ENCODE assay signal across 8 cellular contexts in the genomic region with DNA sequence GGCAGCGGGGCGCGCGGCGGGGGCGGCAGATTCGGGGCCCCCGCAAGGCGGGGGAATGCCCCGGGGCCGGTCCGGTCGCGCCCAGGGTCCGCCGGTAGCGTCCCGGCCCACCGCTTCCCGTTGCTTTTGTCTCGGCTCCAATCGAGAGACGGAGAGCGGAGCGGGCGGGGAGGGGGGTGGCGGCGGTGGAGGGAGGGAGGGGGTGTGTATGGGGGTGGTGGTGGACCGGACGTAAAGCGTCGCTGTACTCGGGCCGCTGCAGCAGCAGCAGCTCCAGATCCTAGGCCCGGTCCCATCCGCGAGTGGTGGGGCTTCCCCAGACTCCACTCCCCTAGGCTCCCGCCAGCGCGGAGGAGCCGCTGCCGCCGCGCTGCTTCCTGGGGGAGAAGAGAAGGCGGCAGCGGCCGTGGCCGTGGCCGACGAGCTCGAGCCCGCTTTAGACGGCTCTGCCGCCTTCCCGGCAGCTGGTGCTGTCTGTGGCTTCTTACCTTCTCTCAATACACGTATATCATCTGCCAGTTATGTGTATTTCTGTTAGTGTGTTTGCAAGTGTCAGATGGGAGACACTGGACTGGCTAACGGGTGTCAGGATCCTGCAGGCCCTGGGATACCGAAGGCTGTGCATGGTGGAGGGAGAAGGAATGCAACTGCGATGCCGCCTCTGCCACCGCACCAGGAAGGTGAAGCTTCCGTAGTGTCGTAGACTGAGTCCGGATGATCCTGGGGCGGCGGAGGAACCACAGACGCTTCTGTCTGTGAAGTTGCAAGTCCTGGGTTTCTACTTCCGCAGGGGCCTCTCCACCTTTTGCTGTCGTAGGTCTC. TPM values are rescaled to one million over a fixed set of nuclear protein-coding genes. Genes with fewer than 3 reads are reported as not detected.
A peak's percentile ranks its signal among the peaks of the same experiment; 100 is the strongest.
DNase-seq lines count a peak whose midpoint lies in the region; ATAC-seq and TF ChIP-seq lines count a peak whose summit lies in the region.

No MANE protein-coding gene starts in this region.

- H3K36me3 ChIP-seq in GM23338 (ENCODE audit: insufficient read depth): no peaks in the 10 kb centered on the region
- peaks cover 79% of the 10 kb centered on the region for H3K36me3 ChIP-seq in Karpas-422 (ENCODE audit: insufficient read depth, low read length)
- peaks cover 0 to 23% (median 9%) of the 10 kb centered on the region in 4 donors for H3K36me3 ChIP-seq in upper lobe of left lung

- H3K4me1 Mint-ChIP-seq in GM23338: peaks cover 44% of the 10 kb centered on the region
- peaks cover 39% of the 10 kb centered on the region for H3K4me1 Mint-ChIP-seq in activated naive CD8-positive, alpha-beta T cell treated with anti-CD3 and anti-CD28 coated beads, Interleukin-2, amount 10 ng/mL, durations not matched to agents 7 days and 5 days

- no peaks in the 10 kb centered on the region; the same call in 2 of the 3 replicates for H3K9me3 Mint-ChIP-seq in GM23338
- H3K9me3 Mint-ChIP-seq in activated naive CD8-positive, alpha-beta T cell treated with anti-CD3 and anti-CD28 coated beads, Interleukin-2, amount 10 ng/mL, durations not matched to agents 7 days and 5 days: no peaks in the 10 kb centered on the region

- WGBS in upper lobe of left lung, 2 donors: 0% methylated on average over 21 to 24 of the region's 69 CpGs

- peaks cover 8% of the 10 kb centered on the region for H3K27me3 Mint-ChIP-seq in GM23338 (ENCODE audit: insufficient read depth, low read depth, poor library complexity)
- no peaks in the 10 kb centered on the region for H3K27me3 Mint-ChIP-seq in activated naive CD8-positive, alpha-beta T cell treated with anti-CD3 and anti-CD28 coated beads, Interleukin-2, amount 10 ng/mL, durations not matched to agents 7 days and 5 days

- H3F3A ChIP-seq in GM23338 (replicated peaks; ENCODE audit: low read depth): 0 out of 2 replicates have a peak, but pooled peaks cover 3% of the 10 kb centered on the region

- H3K36me3 Mint-ChIP-seq in GM23338 (ENCODE audit: low read depth): peaks cover 35% of the 10 kb centered on the region
- peaks cover 34% of the 10 kb centered on the region for H3K36me3 Mint-ChIP-seq in activated naive CD8-positive, alpha-beta T cell treated with anti-CD3 and anti-CD28 coated beads, Interleukin-2, amount 10 ng/mL, durations not matched to agents 7 days and 5 days

- H4K20me1 ChIP-seq in GM23338 (replicated peaks; ENCODE audit: insufficient read depth) (peaks cover 21% of the 10 kb centered on the region; the same call in 1 of the 2 replicates), Karpas-422 (ENCODE audit: insufficient read depth, low read depth, low read length) (no peaks in the 10 kb centered on the region)

- TF ChIP-seq CTCF in GM23338 (conservative IDR thresholded peaks at IDR 0.05; ENCODE audit: low read depth in 2 of 2): no peak
- TF ChIP-seq CTCF in upper lobe of left lung (IDR thresholded peaks at IDR 0.05): no peak

- peak overlapping the region; percentile 100 for H3K27ac ChIP-seq in GM23338 (ENCODE audit: low read depth)
- H3K27ac ChIP-seq in Karpas-422 (ENCODE audit: low read length): peak overlapping the region; percentile 97
- peak overlapping the region; percentile 98 to 99 (median 98) for H3K27ac ChIP-seq in upper lobe of left lung

- POLR2A ChIA-PET in activated naive CD8-positive, alpha-beta T cell treated with anti-CD3 and anti-CD28 coated beads, Interleukin-2, amount 10 ng/mL, durations not matched to agents 7 days and 5 days (lab: Charles Lee): interaction anchor here (0.6 to 1.6 kb wide), 2 partner anchors 122 to 658 kb away, joined by 3 to 9 read pairs; a partner anchor contains a TSS

- intact Hi-C loops in cardiac septum (cut with DNase I) (loop anchor here (5.0 to 10.0 kb wide), 3 partner anchors 124 to 339 kb away; a partner anchor contains a TSS), posterior cingulate gyrus (cut with DNase I) (loop anchor here (1.0 to 5.0 kb wide), 2 partner anchors 124 to 334 kb away; a partner anchor contains a TSS)

- TF ChIP-seq EP300 in upper lobe of left lung (IDR thresholded peaks at IDR 0.05): no peak

- H3K9me3 ChIP-seq in Karpas-422 (ENCODE audit: low read length) (no peaks in the 10 kb centered on the region), upper lobe of left lung (no peaks in the 10 kb centered on the region)

- peak; percentile 55 for DNase-seq in GF-D8 (lab: John Stamatoyannopoulos, UW)
- DNase-seq in GM23338 (ENCODE audit: low spot score): peak; percentile 69
- peak; percentile 89 for DNase-seq in Karpas-422
- peak; percentile 2 for DNase-seq in SKM-1 (lab: John Stamatoyannopoulos, UW; ENCODE audit: unreplicated experiment)
- DNase-seq in activated naive CD8-positive, alpha-beta T cell treated with anti-CD3 and anti-CD28 coated beads, Interleukin-2, amount 10 ng/mL, durations not matched to agents 7 days and 5 days: peak; percentile 61
- DNase-seq in cardiac septum (ENCODE audit: low spot score): peak; percentile 84
- peak in 9 of 10 donors; percentile 47 to 93 (median 66) for DNase-seq in posterior cingulate gyrus
- DNase-seq in upper lobe of left lung: peak in 1 of 2 donors; percentile 75

- H3K79me2 ChIP-seq in GM23338 (replicated peaks; ENCODE audit: insufficient read depth) (peaks cover 76% of the 10 kb centered on the region), Karpas-422 (ENCODE audit: low read length) (peaks cover 83% of the 10 kb centered on the region)

- H3K4me1 ChIP-seq in GM23338 (ENCODE audit: insufficient read depth) (peaks cover 37% of the 10 kb centered on the region), Karpas-422 (ENCODE audit: low read length) (peaks cover 59% of the 10 kb centered on the region), upper lobe of left lung (peaks cover 47 to 60% (median 53%) of the 10 kb centered on the region in 4 donors)

- ATAC-seq in GM23338 (peak; percentile 79), upper lobe of left lung (ENCODE audit: low FRiP score in 2 of 2) (peak; percentile 88 to 89)
- ATAC-seq in activated naive CD8-positive, alpha-beta T cell treated with anti-CD3 and anti-CD28 coated beads, Interleukin-2, amount 10 ng/mL, durations not matched to agents 7 days and 5 days (ENCODE audit: low read depth): peak; percentile 60

- no peaks in the 10 kb centered on the region for H3K27me3 ChIP-seq in GM23338 (ENCODE audit: insufficient read depth)
- no peaks in the 10 kb centered on the region for H3K27me3 ChIP-seq in Karpas-422 (ENCODE audit: low read length)
- no peaks in the 10 kb centered on the region for H3K27me3 ChIP-seq in upper lobe of left lung

- H3K9ac ChIP-seq in Karpas-422 (ENCODE audit: low read length): peak overlapping the region; percentile 99

- H3K4me2 ChIP-seq in GM23338 (peak overlapping the region; percentile 88), Karpas-422 (ENCODE audit: low read depth, low read length, poor library complexity, severe bottlenecking) (peak overlapping the region; percentile 85)

- H3K4me3 Mint-ChIP-seq in GM23338: peak overlapping the region; percentile 95
- peak overlapping the region; percentile 100 for H3K4me3 Mint-ChIP-seq in activated naive CD8-positive, alpha-beta T cell treated with anti-CD3 and anti-CD28 coated beads, Interleukin-2, amount 10 ng/mL, durations not matched to agents 7 days and 5 days

- H3K4me3 ChIP-seq in GM23338 (peak overlapping the region; percentile 71), Karpas-422 (ENCODE audit: low read length) (peak overlapping the region; percentile 94), upper lobe of left lung (peak overlapping the region; percentile 74 to 95 (median 76))

- H2AFZ ChIP-seq in GM23338 (peak overlapping the region; percentile 35; the same call in 1 of the 2 replicates), Karpas-422 (ENCODE audit: low read length) (no peak overlapping the region)

- peak in 2 of 4 donors; percentile 26 to 31 for TF ChIP-seq POLR2A in upper lobe of left lung (IDR thresholded peaks at IDR 0.05)

- no peaks in the 10 kb centered on the region for H3K9me2 ChIP-seq in GM23338 (ENCODE audit: insufficient read depth)
- no peaks in the 10 kb centered on the region for H3K9me2 ChIP-seq in Karpas-422 (replicated peaks; ENCODE audit: insufficient read depth, low read length)

- H3K27ac Mint-ChIP-seq in GM23338: peak overlapping the region; percentile 98
- H3K27ac Mint-ChIP-seq in activated naive CD8-positive, alpha-beta T cell treated with anti-CD3 and anti-CD28 coated beads, Interleukin-2, amount 10 ng/mL, durations not matched to agents 7 days and 5 days: peak overlapping the region; percentile 100

TF ChIP-seq in GM23338, 12 proteins besides CTCF, POLR2A, EP300 and RAD21 (continues in another document):
- TF ChIP-seq, protein P1, sequence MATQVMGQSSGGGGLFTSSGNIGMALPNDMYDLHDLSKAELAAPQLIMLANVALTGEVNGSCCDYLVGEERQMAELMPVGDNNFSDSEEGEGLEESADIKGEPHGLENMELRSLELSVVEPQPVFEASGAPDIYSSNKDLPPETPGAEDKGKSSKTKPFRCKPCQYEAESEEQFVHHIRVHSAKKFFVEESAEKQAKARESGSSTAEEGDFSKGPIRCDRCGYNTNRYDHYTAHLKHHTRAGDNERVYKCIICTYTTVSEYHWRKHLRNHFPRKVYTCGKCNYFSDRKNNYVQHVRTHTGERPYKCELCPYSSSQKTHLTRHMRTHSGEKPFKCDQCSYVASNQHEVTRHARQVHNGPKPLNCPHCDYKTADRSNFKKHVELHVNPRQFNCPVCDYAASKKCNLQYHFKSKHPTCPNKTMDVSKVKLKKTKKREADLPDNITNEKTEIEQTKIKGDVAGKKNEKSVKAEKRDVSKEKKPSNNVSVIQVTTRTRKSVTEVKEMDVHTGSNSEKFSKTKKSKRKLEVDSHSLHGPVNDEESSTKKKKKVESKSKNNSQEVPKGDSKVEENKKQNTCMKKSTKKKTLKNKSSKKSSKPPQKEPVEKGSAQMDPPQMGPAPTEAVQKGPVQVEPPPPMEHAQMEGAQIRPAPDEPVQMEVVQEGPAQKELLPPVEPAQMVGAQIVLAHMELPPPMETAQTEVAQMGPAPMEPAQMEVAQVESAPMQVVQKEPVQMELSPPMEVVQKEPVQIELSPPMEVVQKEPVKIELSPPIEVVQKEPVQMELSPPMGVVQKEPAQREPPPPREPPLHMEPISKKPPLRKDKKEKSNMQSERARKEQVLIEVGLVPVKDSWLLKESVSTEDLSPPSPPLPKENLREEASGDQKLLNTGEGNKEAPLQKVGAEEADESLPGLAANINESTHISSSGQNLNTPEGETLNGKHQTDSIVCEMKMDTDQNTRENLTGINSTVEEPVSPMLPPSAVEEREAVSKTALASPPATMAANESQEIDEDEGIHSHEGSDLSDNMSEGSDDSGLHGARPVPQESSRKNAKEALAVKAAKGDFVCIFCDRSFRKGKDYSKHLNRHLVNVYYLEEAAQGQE (IDR thresholded peaks at IDR 0.05; ENCODE audit: unreplicated experiment): no peak
- TF ChIP-seq POLR2AphosphoS5 (IDR thresholded peaks at IDR 0.05; ENCODE audit: low read depth): peak; percentile 42

RNA-seq across cellular contexts. Expression of a gene that starts 0.5 kb away (rescaled TPM):
- 124 and 152 TPM in 2 replicates for total RNA-seq in GM23338 (2014; rRNA removed; shearing (Covaris generic))
- 80.2 and 110 TPM in 2 replicates for polyA plus RNA-seq in GM23338 (2016; fragmentation: Nextera tagmentation; extraction: Ambion mirVana)
- 218 and 289 TPM in 2 replicates for total RNA-seq in Karpas-422 (2014; rRNA removed; shearing (Covaris generic); ENCODE audit: low replicate concordance)
- 10 to 100 TPM; 93.3 to 95.3 TPM for total RNA-seq in activated naive CD8-positive, alpha-beta T cell treated with anti-CD3 and anti-CD28 coated beads, Interleukin-2, amount 10 ng/mL, durations not matched to agents 7 days and 5 days
- 44.0 TPM for total RNA-seq in cardiac septum
- 100 to 1,000 TPM in 3 of 6 donors, 10 to 100 TPM in 3; 44.1 to 188 (median 98.7) TPM for total RNA-seq in upper lobe of left lung
